12 cellular contexts compared by ENCODE assay signal in the genomic region with DNA sequence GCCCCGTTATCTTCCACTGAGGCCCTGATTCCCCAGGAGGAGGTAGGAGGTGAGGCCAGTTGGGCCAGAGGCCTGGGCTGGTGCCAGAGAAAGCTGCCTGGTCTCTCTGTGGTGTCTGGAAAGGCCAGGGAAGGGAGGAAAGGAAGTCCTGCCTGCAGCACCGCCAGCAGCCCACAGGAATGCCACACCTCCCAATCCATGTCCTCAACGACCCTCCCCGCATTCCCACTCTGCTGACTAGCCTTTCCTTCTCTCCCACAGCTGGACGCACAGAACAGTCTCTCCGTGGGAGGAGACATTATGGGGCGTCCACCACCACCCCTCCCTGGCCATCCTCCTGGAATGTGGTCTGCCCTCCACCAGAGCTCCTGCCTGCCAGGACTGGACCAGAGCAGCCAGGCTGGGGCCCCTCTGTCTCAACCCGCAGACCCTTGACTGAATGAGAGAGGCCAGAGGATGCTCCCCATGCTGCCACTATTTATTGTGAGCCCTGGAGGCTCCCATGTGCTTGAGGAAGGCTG. TPM values are rescaled to one million over a fixed set of nuclear protein-coding genes. Genes with fewer than 3 reads are reported as not detected.
A peak's percentile ranks its signal among the peaks of the same experiment; 100 is the strongest.
DNase-seq lines count a peak whose midpoint lies in the region; ATAC-seq, FAIRE-seq and TF ChIP-seq lines count a peak whose summit lies in the region.
"Had no signal": no experiment of that assay in that cellular context is flagged by ENCODE, and none has a peak within 500 bp of the region (broad histone marks: within the 10 kb centered on the region; RNA-seq: fewer than 3 reads in every experiment).

No MANE protein-coding gene starts in this region.

- no peak for TF ChIP-seq CTCF in A549 (IDR thresholded peaks at IDR 0.05)
- TF ChIP-seq CTCF in cardiac muscle cell (IDR thresholded peaks at IDR 0.05; ENCODE audit: low read depth, low read length): no peak
- no peak for TF ChIP-seq CTCF in pancreas (IDR thresholded peaks at IDR 0.05)

- no peak for TF ChIP-seq RAD21 in A549 (conservative IDR thresholded peaks at IDR 0.05 in 1 of 2, IDR thresholded peaks at IDR 0.05 in 1 of 2)

- H3K27me3 ChIP-seq in adipocyte (replicated peaks; ENCODE audit: control insufficient read depth, insufficient read depth, low read length): no peaks in the 10 kb centered on the region
- H3K27me3 ChIP-seq in cardiac muscle cell: no peaks in the 10 kb centered on the region
- no peaks in the 10 kb centered on the region for H3K27me3 ChIP-seq in pancreas

- no peak for TF ChIP-seq POLR2A in A549 (IDR thresholded peaks at IDR 0.05; ENCODE audit: low read length)

- H3K9ac ChIP-seq in adipocyte (ENCODE audit: low read length): peak overlapping the region; percentile 68

- TF ChIP-seq EP300 in A549 (IDR thresholded peaks at IDR 0.05): no peak

- H3K27ac ChIP-seq in A549 (peak overlapping the region; percentile 79 to 88), cardiac muscle cell (no peak overlapping the region), pancreas (peak overlapping the region in 2 of 4 donors; percentile 50 to 57)

- CTCF ChIA-PET in A549 (lab: Yijun Ruan, JAX): interaction anchor here (1.0 kb wide), 1 partner anchor 55 kb away, joined by 5 read pairs; a partner anchor contains a TSS

- peaks cover 59% of the 10 kb centered on the region for H3K36me3 ChIP-seq in adipocyte (ENCODE audit: control insufficient read depth, insufficient read depth, low read length, severe bottlenecking)
- H3K36me3 ChIP-seq in cardiac muscle cell: no peaks in the 10 kb centered on the region
- peaks cover 0 to 8% (median 0%) of the 10 kb centered on the region in 3 donors for H3K36me3 ChIP-seq in pancreas

- no peak overlapping the region; the same call in 2 of the 3 replicates for H3K4me2 ChIP-seq in A549

- 71% methylated on average over 7 of the region's 8 CpGs for WGBS in A549 (ENCODE audit: missing lambda C conversion rate)
- 60 to 68% methylated on average over 7 to 8 of the region's 8 CpGs for WGBS in pancreas, 2 donors

- H3K9me3 ChIP-seq in A549: no peaks in the 10 kb centered on the region
- H3K9me3 ChIP-seq in adipocyte (ENCODE audit: control insufficient read depth, low read length): no peaks in the 10 kb centered on the region
- H3K9me3 ChIP-seq in cardiac muscle cell (ENCODE audit: low read depth): no peaks in the 10 kb centered on the region
- H3K9me3 ChIP-seq in pancreas: no peaks in the 10 kb centered on the region

- peaks cover 55% of the 10 kb centered on the region for H3K4me1 ChIP-seq in A549
- peaks cover 88% of the 10 kb centered on the region for H3K4me1 ChIP-seq in adipocyte (ENCODE audit: control insufficient read depth, insufficient read depth, low read length)
- peaks cover 22% of the 10 kb centered on the region for H3K4me1 ChIP-seq in cardiac muscle cell (ENCODE audit: low read depth)
- H3K4me1 ChIP-seq in pancreas: peaks cover 4 to 32% (median 9%) of the 10 kb centered on the region in 3 donors

- FAIRE-seq in A549 (lab: Jason Lieb, UNC): no peak
- FAIRE-seq in pancreas (lab: Jason Lieb, UNC): no peak

- POLR2A ChIA-PET in A549 (lab: Yijun Ruan, JAX): no interaction called here

- intact Hi-C loops in pancreas (cut with DNase I): no loop called here

- DNase-seq in A549 (ENCODE audit: low read depth in 1 of 2, low spot score in 1 of 2) (no peak), adipocyte (ENCODE audit: low read depth) (peak; percentile 37), cardiac muscle cell (ENCODE audit: low read depth in 1 of 2, low spot score in 1 of 2) (peak; percentile 23 to 98), pancreas (peak in 3 of 6 donors; percentile 37 to 59 (median 49)), NCI-H345 treated with DMSO at 0.1 percent for 48 hours (lab: John Stamatoyannopoulos, UW; ENCODE audit: unreplicated experiment) (no peak), OCI-M2 (lab: John Stamatoyannopoulos, UW; ENCODE audit: unreplicated experiment) (no peak), DMS53 (lab: John Stamatoyannopoulos, UW) (no peak)
- DNase-seq in activated CD4-positive, CD25-positive, alpha-beta regulatory T cell (lab: John Stamatoyannopoulos, UW): no peak
- DNase-seq: activated effector memory CD4-positive, alpha-beta T cell treated with Interleukin-2 at 50 U/mL for 16 hours; NCI-H1436; stimulated activated CD4-positive, alpha-beta T cell treated with anti-CD3 and anti-CD28 coated beads, Interleukin-4, amount 100 ng/mL, for 24 hours; T-helper 17 cell had no signal

- peak in 1 of 2 experiments; percentile 10; a peak in 2 of 6 replicates for ATAC-seq in A549
- ATAC-seq in pancreas: peak in 3 of 4 donors; percentile 6 to 25 (median 13)
- ATAC-seq: T-helper 17 cell had no signal

- H3K4me3 ChIP-seq in A549: no peak overlapping the region
- H3K4me3 ChIP-seq in adipocyte (ENCODE audit: low read length): no peak overlapping the region
- no peak overlapping the region for H3K4me3 ChIP-seq in cardiac muscle cell
- H3K4me3 ChIP-seq in pancreas: no peak overlapping the region

TF ChIP-seq in A549, 52 proteins besides CTCF, POLR2A, EP300 and RAD21:
- TF ChIP-seq RARB (CRISPR knock-in tag; IDR thresholded peaks at IDR 0.05) (no peak), EHMT2 (IDR thresholded peaks at IDR 0.05; ENCODE audit: low read depth) (no peak), SREBF2 (IDR thresholded peaks at IDR 0.05) (no peak), ESRRA (IDR thresholded peaks at IDR 0.05; ENCODE audit: borderline replicate concordance, low read length) (no peak), HEYL (CRISPR knock-in tag; IDR thresholded peaks at IDR 0.05) (no peak), JUNB (IDR thresholded peaks at IDR 0.05) (no peak), FOSB (CRISPR knock-in tag; IDR thresholded peaks at IDR 0.05) (no peak), ZC3H11A (IDR thresholded peaks at IDR 0.05) (no peak), BHLHE40 (IDR thresholded peaks at IDR 0.05; ENCODE audit: low read depth, low read length) (no peak), RNF2 (IDR thresholded peaks at IDR 0.05; ENCODE audit: borderline replicate concordance, low read depth) (no peak), HOXB13 (CRISPR knock-in tag; IDR thresholded peaks at IDR 0.05; ENCODE audit: low read depth) (no peak), KDM1A (IDR thresholded peaks at IDR 0.05; ENCODE audit: low read depth) (no peak)
TF ChIP-seq in A549: peak in this region for 0.

RNA-seq across cellular contexts. Expression of a gene that starts 18.0 kb away (rescaled TPM):
- polyA plus RNA-seq in A549 (2011; rRNA removed) (36.3 and 45.7 TPM in 2 replicates), A549 (2017; fragmentation: RNase III; extraction: RNeasy Plus Mini Kit Qiagen cat#74134 plus additional on column Dnase treatment) (35.1 to 42.4 TPM (median 37.5 TPM) in 3 replicates), cardiac muscle cell (4.9 and 6.6 TPM in 2 replicates), pancreas (10 to 100 TPM; 15.5 to 16.5 TPM)
- polyA plus RNA-seq in A549 (2012; cell fraction: cytosol; rRNA removed): 40.0 and 56.5 TPM in 2 replicates
- polyA plus RNA-seq in A549 (2012; cell fraction: nucleus; rRNA removed): 84.0 and 105 TPM in 2 replicates
- 32.5 and 34.0 TPM in 2 replicates for polyA minus RNA-seq in A549 (2011; rRNA and poly(A)+ RNA removed)
- total RNA-seq in cardiac muscle cell (5.0 and 5.7 TPM in 2 replicates), pancreas (10 to 100 TPM in 4 of 6 donors, 1 to 10 TPM in 2; 6.7 to 38.3 (median 13.4) TPM)

RNA-seq across cellular contexts. Expression of a gene that starts 55.9 kb away (rescaled TPM):
- polyA plus RNA-seq in A549 (2011; rRNA removed) (147 and 148 TPM in 2 replicates), A549 (2017; fragmentation: RNase III; extraction: RNeasy Plus Mini Kit Qiagen cat#74134 plus additional on column Dnase treatment) (124 to 145 TPM (median 133 TPM) in 3 replicates), cardiac muscle cell (82.7 and 106 TPM in 2 replicates), pancreas (10 to 100 TPM; 29.8 to 55.1 TPM)
- 66.5 and 81.2 TPM in 2 replicates for polyA plus RNA-seq in A549 (2012; cell fraction: cytosol; rRNA removed)
- 65.5 and 81.1 TPM in 2 replicates for polyA plus RNA-seq in A549 (2012; cell fraction: nucleus; rRNA removed)
- 94.6 and 102 TPM in 2 replicates for polyA minus RNA-seq in A549 (2011; rRNA and poly(A)+ RNA removed)
- total RNA-seq in cardiac muscle cell (34.2 and 49.0 TPM in 2 replicates), pancreas (10 to 100 TPM; 44.5 to 85.5 (median 50.1) TPM)

Comparison
In these comparisons a context has a peak if more than half of its experiments do, and no peak if none do; other contexts are left out.
1. DNase-seq: peak in adipocyte (single experiment) and cardiac muscle cell (2 of 2); none in A549 (0 of 2), NCI-H345 treated with DMSO at 0.1 percent for 48 hours (single experiment), OCI-M2 (single experiment), DMS53 (single experiment) and activated CD4-positive, CD25-positive, alpha-beta regulatory T cell (0 of 4).